Comparison of ENCODE assay signal across 13 cellular contexts in the genomic region with DNA sequence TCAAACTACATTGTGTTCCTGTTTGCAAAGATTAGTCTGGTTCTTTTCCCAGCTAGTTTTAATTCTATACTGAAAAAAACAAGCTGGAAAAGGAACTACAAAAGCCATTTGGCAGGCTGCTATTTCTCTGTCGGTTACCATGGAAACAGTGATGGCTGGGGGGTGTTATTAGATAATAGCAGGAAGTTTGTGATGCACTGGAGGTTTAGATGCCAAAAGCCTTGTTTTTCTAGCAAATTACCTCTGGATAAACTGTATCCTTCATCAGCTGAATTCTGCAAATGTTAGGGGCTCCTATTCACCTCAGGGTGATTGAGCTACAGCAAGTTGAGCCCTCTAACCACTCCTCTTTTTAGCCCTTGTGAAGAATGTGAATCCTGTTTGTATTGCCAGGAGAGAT. TPM values are rescaled to one million over a fixed set of nuclear protein-coding genes. Genes with fewer than 3 reads are reported as not detected.
DNase-seq lines count a peak whose midpoint lies in the region; ATAC-seq, FAIRE-seq and TF ChIP-seq lines count a peak whose summit lies in the region.
"Had no signal": no experiment of that assay in that cellular context is flagged by ENCODE, and none has a peak within 500 bp of the region (broad histone marks: within the 10 kb centered on the region; RNA-seq: fewer than 3 reads in every experiment).

No MANE protein-coding gene starts in this region.

- in situ Hi-C loops in HepG2 (cut with HindIII; ENCODE audit: extremely low pct_ligation_motif_present, low pct_unique_long_range_greater_than_20kb) (no loop called here), transverse colon (cut with MboI; ENCODE audit: low pct_ligation_motif_present in 1 of 4, low pct_unique_long_range_greater_than_20kb in 1 of 4, low sequenced_read_pairs in 3 of 4) (no loop called here)

- no peak overlapping the region for H2AFZ ChIP-seq in HepG2 (ENCODE audit: low read length)
- H2AFZ ChIP-seq: PC-9 had no signal

- H3K9me3 ChIP-seq in HepG2 (ENCODE audit: low read length) (no peaks in the 10 kb centered on the region), transverse colon (no peaks in the 10 kb centered on the region)

- H3K36me3 ChIP-seq in HepG2 (replicated peaks in 1 of 2; ENCODE audit: control insufficient read depth in 1 of 2, insufficient read depth in 2 of 2, low read length in 2 of 2) = peaks cover 6 to 28% of the 10 kb centered on the region in 2 experiments
- peaks cover 0 to 33% (median 4%) of the 10 kb centered on the region in 4 donors for H3K36me3 ChIP-seq in transverse colon

- TF ChIP-seq CTCF in coronary artery (IDR thresholded peaks at IDR 0.05) (no peak), HepG2 (CRISPR knock-in tag; IDR thresholded peaks at IDR 0.05) (no peak), transverse colon (IDR thresholded peaks at IDR 0.05) (no peak)

- ATAC-seq in HepG2 = no peak
- no peak for ATAC-seq in HG03025 (IDR thresholded peaks at IDR 0.05; ENCODE audit: low FRiP score, unreplicated experiment)
- no peak for ATAC-seq in HG02610 (IDR thresholded peaks at IDR 0.05; ENCODE audit: unreplicated experiment)
- ATAC-seq in HG02885 (IDR thresholded peaks at IDR 0.05; ENCODE audit: poor library complexity, unreplicated experiment) = no peak
- ATAC-seq: WTC11 had no signal

- H3K79me2 ChIP-seq in HepG2 (ENCODE audit: insufficient read depth, low read length) = no peaks in the 10 kb centered on the region

- POLR2A ChIA-PET in HepG2 (lab: Yijun Ruan, JAX) = no interaction called here

- WGBS in HepG2 (ENCODE audit: low lambda C conversion rate) = 100% methylated on average over 1 of the region's 1 CpG
- WGBS in transverse colon (ENCODE audit: low coverage in 1 of 2), 2 donors = 76 to 100% methylated on average over 1 of the region's 1 CpG

- CTCF ChIA-PET in HepG2 (lab: Yijun Ruan, JAX; ENCODE audit: low intra/inter-chr PET ratio, low total read pairs) = no interaction called here

- TF ChIP-seq RAD21 in HepG2 (CRISPR knock-in tag; IDR thresholded peaks at IDR 0.05) = no peak

- no peak for TF ChIP-seq EP300 in HepG2 (IDR thresholded peaks at IDR 0.05; ENCODE audit: low read depth in 2 of 2, low read length in 2 of 2)
- no peak for TF ChIP-seq EP300 in HepG2 (CRISPR knock-in tag; IDR thresholded peaks at IDR 0.05; ENCODE audit: borderline replicate concordance)
- no peak for TF ChIP-seq EP300 in transverse colon (IDR thresholded peaks at IDR 0.05; ENCODE audit: low read depth)

- no peak overlapping the region for H3K9ac ChIP-seq in HepG2 (ENCODE audit: insufficient read depth, low read depth, low read length)

- TF ChIP-seq POLR2A in HepG2 (IDR thresholded peaks at IDR 0.05; ENCODE audit: insufficient read depth in 1 of 2, low read depth in 2 of 2, low read length in 2 of 2) (no peak), transverse colon (IDR thresholded peaks at IDR 0.05) (no peak)

- H3K27ac ChIP-seq in coronary artery (peak overlapping the region; percentile 44 to 71), HepG2 (ENCODE audit: extremely low read length, insufficient read depth, low read length) (no peak overlapping the region), transverse colon (peak overlapping the region; percentile 32 to 62 (median 40))
- H3K27ac ChIP-seq: PC-9 had no signal

- H3K4me3 ChIP-seq in coronary artery (no peak overlapping the region), HepG2 (replicated peaks in 1 of 3; ENCODE audit: insufficient read depth in 1 of 3, low read depth in 2 of 3, low read length in 3 of 3) (no peak overlapping the region), transverse colon (no peak overlapping the region)
- H3K4me3 ChIP-seq: PC-9 had no signal

- no peaks in the 10 kb centered on the region for H4K20me1 ChIP-seq in HepG2 (ENCODE audit: insufficient read depth, low read length)

- H3K4me1 ChIP-seq in HepG2 (ENCODE audit: insufficient read depth, low read length) (no peaks in the 10 kb centered on the region), transverse colon (peaks cover 0 to 20% (median 0%) of the 10 kb centered on the region in 4 donors)

- intact Hi-C loops in HepG2 (cut with micrococcal nuclease; ENCODE audit: unreplicated experiment) (no loop called here), transverse colon (cut with DNase I; ENCODE audit: low total_unique reads) (no loop called here)

- H3K27me3 ChIP-seq in HepG2 (ENCODE audit: control insufficient read depth in 1 of 2, insufficient read depth in 2 of 2, low read length in 2 of 2) (no peaks in the 10 kb centered on the region), transverse colon (no peaks in the 10 kb centered on the region)

- FAIRE-seq in HepG2 (lab: Jason Lieb, UNC) = no peak

- DNase-seq in DMS53 (lab: John Stamatoyannopoulos, UW) (peak; percentile 44), DMS53 treated with DMSO at 0.1 percent for 48 hours (lab: John Stamatoyannopoulos, UW; ENCODE audit: unreplicated experiment) (no peak), coronary artery (ENCODE audit: low spot score) (no peak), HepG2 (ENCODE audit: low spot score) (no peak), transverse colon (no peak)
- DNase-seq: 8988T; activated effector memory CD4-positive, alpha-beta T cell treated with Interleukin-2 at 50 U/mL for 16 hours; effector CD4-positive, alpha-beta T cell; PC-9 had no signal

- no peak overlapping the region for H3K4me2 ChIP-seq in HepG2 (ENCODE audit: low read depth, low read length)
- H3K4me2 ChIP-seq: PC-9 had no signal

- no TSS peak for BruUV-seq in HepG2 (replicated peaks; lab: Mats Ljungman, UMichigan)

TF ChIP-seq in HepG2, 621 proteins besides CTCF, POLR2A, EP300 and RAD21:
- TF ChIP-seq RXRB (CRISPR knock-in tag; IDR thresholded peaks at IDR 0.05; ENCODE audit: borderline replicate concordance) (no peak), RFX1 (IDR thresholded peaks at IDR 0.05) (peak; percentile 16; the same call in 1 of the 2 replicates)

RNA-seq across cellular contexts. Expression of a gene that starts 25.2 kb away (rescaled TPM):
- 36.1 and 49.6 TPM in 2 replicates for total RNA-seq in HepG2 (2016; rRNA removed; fragmentation: Illumina TruSeq; extraction: Trizol)
- 15.2 and 24.7 TPM in 2 replicates for total RNA-seq in HepG2 (2016; cell fraction: cytosol; rRNA removed; fragmentation: Illumina TruSeq; extraction: Trizol; ENCODE audit: low read depth)
- total RNA-seq in HepG2 (2016; cell fraction: insoluble cytoplasmic fraction; rRNA removed; fragmentation: Illumina TruSeq; extraction: Trizol) = 39.0 and 48.6 TPM in 2 replicates
- 27.0 and 33.2 TPM in 2 replicates for total RNA-seq in HepG2 (2016; cell fraction: membrane; rRNA removed; fragmentation: Illumina TruSeq; extraction: Trizol)
- total RNA-seq in HepG2 (2016; cell fraction: nucleus; rRNA removed; fragmentation: Illumina TruSeq; extraction: Trizol) = 30.6 and 31.1 TPM in 2 replicates
- 16.5 and 17.8 TPM in 2 replicates for polyA plus RNA-seq in HepG2 (2011; rRNA removed)
- polyA plus RNA-seq in HepG2 (2011; cell fraction: cytosol; rRNA removed) = 11.7 and 19.8 TPM in 2 replicates
- polyA plus RNA-seq in HepG2 (2011; cell fraction: nucleus; rRNA removed) = 6.1 and 12.5 TPM in 2 replicates
- polyA plus RNA-seq in HepG2 (2012) = 14.3 and 14.6 TPM in 2 replicates
- polyA plus RNA-seq in HepG2 (2016; cell fraction: cytosol; fragmentation: Illumina TruSeq; extraction: Trizol; ENCODE audit: low read depth) = 10.4 and 19.4 TPM in 2 replicates
- polyA plus RNA-seq in HepG2 (2016; cell fraction: insoluble cytoplasmic fraction; fragmentation: Illumina TruSeq; extraction: Trizol; ENCODE audit: low read depth) = 35.9 and 40.1 TPM in 2 replicates
- 16.7 and 27.6 TPM in 2 replicates for polyA plus RNA-seq in HepG2 (2016; cell fraction: membrane; fragmentation: Illumina TruSeq; extraction: Trizol; ENCODE audit: low read depth)
- polyA plus RNA-seq in HepG2 (2016; cell fraction: nucleus; fragmentation: Illumina TruSeq; extraction: Trizol; ENCODE audit: insufficient read depth, low read depth) = 18.5 and 20.8 TPM in 2 replicates
- polyA minus RNA-seq in HepG2 (2011; rRNA and poly(A)+ RNA removed; ENCODE audit: low replicate concordance) = 4.2 and 6.8 TPM in 2 replicates
- polyA minus RNA-seq in HepG2 (2011; cell fraction: cytosol; rRNA and poly(A)+ RNA removed) = 6.9 and 7.4 TPM in 2 replicates
- 22.1 and 29.3 TPM in 2 replicates for polyA minus RNA-seq in HepG2 (2011; cell fraction: nucleus; rRNA and poly(A)+ RNA removed)
- total RNA-seq in transverse colon = 10 to 100 TPM in 3 of 4 donors, 1 to 10 TPM in 1; 7.2 to 27.6 (median 23.5) TPM

RNA-seq across cellular contexts. Expression of a gene that starts 36.6 kb away (rescaled TPM):
- total RNA-seq in HepG2 (2016; rRNA removed; fragmentation: Illumina TruSeq; extraction: Trizol) = not detected in 2 replicates
- total RNA-seq in HepG2 (2016; cell fraction: cytosol; rRNA removed; fragmentation: Illumina TruSeq; extraction: Trizol; ENCODE audit: low read depth) = not detected in 2 replicates
- not detected in 2 replicates for total RNA-seq in HepG2 (2016; cell fraction: insoluble cytoplasmic fraction; rRNA removed; fragmentation: Illumina TruSeq; extraction: Trizol)
- not detected in 2 replicates for total RNA-seq in HepG2 (2016; cell fraction: membrane; rRNA removed; fragmentation: Illumina TruSeq; extraction: Trizol)
- not detected in 2 replicates for total RNA-seq in HepG2 (2016; cell fraction: nucleus; rRNA removed; fragmentation: Illumina TruSeq; extraction: Trizol)
- 0.08 and 0.35 TPM in 2 replicates for polyA plus RNA-seq in HepG2 (2011; rRNA removed)
- polyA plus RNA-seq in HepG2 (2011; cell fraction: cytosol; rRNA removed) = 0.25 and 0.28 TPM in 2 replicates
- polyA plus RNA-seq in HepG2 (2011; cell fraction: nucleus; rRNA removed) = 0.13 and 0.62 TPM in 2 replicates
- polyA plus RNA-seq in HepG2 (2012) = 0.80 TPM in 1 of 2 replicates, not detected in the other
- not detected in 2 replicates for polyA plus RNA-seq in HepG2 (2016; cell fraction: cytosol; fragmentation: Illumina TruSeq; extraction: Trizol; ENCODE audit: low read depth)
- polyA plus RNA-seq in HepG2 (2016; cell fraction: insoluble cytoplasmic fraction; fragmentation: Illumina TruSeq; extraction: Trizol; ENCODE audit: low read depth) = not detected in 2 replicates
- not detected in 2 replicates for polyA plus RNA-seq in HepG2 (2016; cell fraction: membrane; fragmentation: Illumina TruSeq; extraction: Trizol; ENCODE audit: low read depth)
- not detected in 2 replicates for polyA plus RNA-seq in HepG2 (2016; cell fraction: nucleus; fragmentation: Illumina TruSeq; extraction: Trizol; ENCODE audit: insufficient read depth, low read depth)
- not detected in 2 replicates for polyA minus RNA-seq in HepG2 (2011; rRNA and poly(A)+ RNA removed; ENCODE audit: low replicate concordance)
- polyA minus RNA-seq in HepG2 (2011; cell fraction: cytosol; rRNA and poly(A)+ RNA removed) = 0.49 TPM in 1 of 2 replicates, not detected in the other
- polyA minus RNA-seq in HepG2 (2011; cell fraction: nucleus; rRNA and poly(A)+ RNA removed) = not detected in 2 replicates
- 100 to 1,000 TPM in 2 of 4 donors, 10 to 100 TPM in 2; 20.6 to 305 (median 134) TPM for total RNA-seq in transverse colon
- total RNA-seq: PC-9 had no signal

Comparison
In these comparisons a context has a peak if more than half of its experiments do, and no peak if none do; other contexts are left out.
1. RNA of a gene that starts 36.6 kb away (total RNA-seq): 20.6 to 305 TPM in transverse colon; not detected in HepG2; every median in the first group is over 10 times any median in the second.